1 cellular context compared by ENCODE assay signal in genomic region chr20:5128886-5129285, GRCh38.
TF ChIP-seq lines count a peak whose summit lies in the region.

No MANE protein-coding gene starts in this region.

TF ChIP-seq in A549, 52 proteins besides CTCF, POLR2A, EP300 and RAD21 (continued from another document):
- TF ChIP-seq REST (IDR thresholded peaks at IDR 0.05), result peak; percentile 51; the same call in 1 of the 2 replicates
